ENCODE assay signal across 1 cellular context in the genomic region with DNA sequence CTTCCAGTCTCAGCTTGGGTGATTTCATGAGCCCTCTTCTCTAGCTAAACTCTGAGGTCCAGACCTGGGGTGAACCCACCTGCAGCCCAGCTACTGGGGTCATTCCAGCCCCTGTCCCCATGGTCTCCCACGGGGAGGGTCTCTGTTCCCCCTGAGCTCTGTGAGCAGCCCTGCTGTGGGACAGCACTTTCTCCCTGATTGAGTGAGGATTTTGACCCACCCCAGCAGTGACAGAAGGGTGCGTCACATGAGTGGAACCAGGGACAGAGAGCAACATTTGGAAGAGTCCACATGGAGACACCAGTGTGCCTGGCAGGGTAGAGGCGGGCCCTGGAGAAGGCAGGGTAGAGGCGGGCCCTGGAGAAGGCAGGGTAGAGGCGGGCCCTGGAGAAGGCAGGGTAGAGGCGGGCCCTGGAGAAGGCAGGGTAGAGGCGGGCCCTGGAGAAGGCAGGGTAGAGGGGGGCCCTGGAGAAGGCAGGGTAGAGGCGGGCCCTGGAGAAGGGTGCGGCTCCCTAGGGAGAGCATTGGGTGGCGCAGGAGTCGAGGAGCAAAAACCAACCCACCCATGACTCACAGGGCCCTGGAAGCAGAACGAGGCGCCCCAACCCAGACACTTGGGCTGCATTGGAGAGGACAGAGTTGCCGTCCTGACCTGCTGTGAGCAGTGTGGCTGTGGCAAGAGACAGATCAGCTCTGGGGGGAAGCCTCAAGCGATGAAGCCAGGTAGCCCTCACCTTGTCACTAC.
TF ChIP-seq lines count a peak whose summit lies in the region.

No MANE protein-coding gene starts in this region.

TF ChIP-seq in H1, 55 proteins besides CTCF, POLR2A, EP300 and RAD21 (continued from another document):
- TF ChIP-seq CHD1 (IDR thresholded peaks at IDR 0.05; ENCODE audit: low read depth, low read length) (no peak), ZNF274 (IDR thresholded peaks at IDR 0.05; ENCODE audit: borderline replicate concordance, extremely low read depth, low read length) (no peak), ATF3 (IDR thresholded peaks at IDR 0.05; ENCODE audit: insufficient read depth, low read depth, low read length) (no peak), BACH1 (IDR thresholded peaks at IDR 0.05; ENCODE audit: low read length) (no peak)
